Comparison of ENCODE assay signal across 9 cellular contexts in genomic region chr16:4114257-4115208, GRCh38. TPM values are rescaled to one million over a fixed set of nuclear protein-coding genes. Genes with fewer than 3 reads are reported as not detected.
DNase-seq lines count a peak whose midpoint lies in the region; ATAC-seq and TF ChIP-seq lines count a peak whose summit lies in the region.
"Had no signal": no experiment of that assay in that cellular context is flagged by ENCODE, and none has a peak within 500 bp of the region (broad histone marks: within the 10 kb centered on the region; RNA-seq: fewer than 3 reads in every experiment).

No MANE protein-coding gene starts in this region.

- H3K4me3 ChIP-seq in adipocyte (ENCODE audit: low read length): peak overlapping the region; percentile 84
- H3K4me3 ChIP-seq in left lung: peak overlapping the region; percentile 59 to 64
- peak overlapping the region; percentile 80 for H3K4me3 ChIP-seq in suprapubic skin

- H3K36me3 ChIP-seq in adipocyte (ENCODE audit: control insufficient read depth, insufficient read depth, low read length, severe bottlenecking) (no peaks in the 10 kb centered on the region), left lung (no peaks in the 10 kb centered on the region), suprapubic skin (no peaks in the 10 kb centered on the region)

- peak overlapping the region; percentile 76 for H3K4me3 Mint-ChIP-seq in T-helper 1 cell treated with Interleukin-12 subunit alpha and Interleukin-12 subunit beta and Interleukin-4 antibody, amounts not matched to agents 30 μg/mL and 1 μg/mL, for 36 hours

- peaks cover 20% of the 10 kb centered on the region for H3K36me3 Mint-ChIP-seq in T-helper 1 cell treated with Interleukin-12 subunit alpha and Interleukin-12 subunit beta and Interleukin-4 antibody, amounts not matched to agents 30 μg/mL and 1 μg/mL, for 36 hours (ENCODE audit: low read depth)

- ATAC-seq in left lung (no peak), GM21825 (IDR thresholded peaks at IDR 0.05; ENCODE audit: unreplicated experiment) (no peak), left lobe of liver (no peak)
- ATAC-seq: HCT116 had no signal

- H3K9me3 ChIP-seq in adipocyte (ENCODE audit: control insufficient read depth, low read length) (no peaks in the 10 kb centered on the region), left lung (no peaks in the 10 kb centered on the region), suprapubic skin (no peaks in the 10 kb centered on the region)

- no peak for TF ChIP-seq EP300 in suprapubic skin (IDR thresholded peaks at IDR 0.05)

- H3K27ac Mint-ChIP-seq in T-helper 1 cell treated with Interleukin-12 subunit alpha and Interleukin-12 subunit beta and Interleukin-4 antibody, amounts not matched to agents 30 μg/mL and 1 μg/mL, for 36 hours: peak overlapping the region; percentile 45

- peaks cover 38% of the 10 kb centered on the region for H3K4me1 ChIP-seq in adipocyte (ENCODE audit: control insufficient read depth, insufficient read depth, low read length)
- H3K4me1 ChIP-seq in left lung: peaks cover 34 to 59% of the 10 kb centered on the region in 2 donors
- peaks cover 55% of the 10 kb centered on the region for H3K4me1 ChIP-seq in suprapubic skin

- no peak for DNase-seq in T-helper 1 cell
- DNase-seq in adipocyte (ENCODE audit: low read depth): no peak
- DNase-seq in left lung: peak in 1 of 2 donors; percentile 79
- no peak for DNase-seq in suprapubic skin (ENCODE audit: low spot score in 2 of 2)
- no peak for DNase-seq in NCI-H2029 treated with DMSO at 0.1 percent for 48 hours (lab: John Stamatoyannopoulos, UW)
- no peak for DNase-seq in left lobe of liver (ENCODE audit: low spot score)

- H3K9ac ChIP-seq in adipocyte (ENCODE audit: low read length): peak overlapping the region; percentile 64

- no peak for TF ChIP-seq POLR2A in suprapubic skin (IDR thresholded peaks at IDR 0.05)

- H3K27ac ChIP-seq in left lung (peak overlapping the region in 1 of 2 donors; percentile 62), suprapubic skin (peak overlapping the region; percentile 71)

- TF ChIP-seq CTCF in left lung (IDR thresholded peaks at IDR 0.05) (no peak), suprapubic skin (IDR thresholded peaks at IDR 0.05) (no peak)

- no peaks in the 10 kb centered on the region for H3K9me3 Mint-ChIP-seq in T-helper 1 cell treated with Interleukin-12 subunit alpha and Interleukin-12 subunit beta and Interleukin-4 antibody, amounts not matched to agents 30 μg/mL and 1 μg/mL, for 36 hours

- 79% methylated on average over 44 of the region's 47 CpGs for WGBS in suprapubic skin

- intact Hi-C loops in left lung (cut with DNase I): no loop called here

- H3K27me3 ChIP-seq in adipocyte (replicated peaks; ENCODE audit: control insufficient read depth, insufficient read depth, low read length) (no peaks in the 10 kb centered on the region), left lung (peaks cover 0 to 12% of the 10 kb centered on the region in 2 donors), suprapubic skin (no peaks in the 10 kb centered on the region)

- H3K4me1 Mint-ChIP-seq in T-helper 1 cell treated with Interleukin-12 subunit alpha and Interleukin-12 subunit beta and Interleukin-4 antibody, amounts not matched to agents 30 μg/mL and 1 μg/mL, for 36 hours (ENCODE audit: low read depth): peaks cover 48% of the 10 kb centered on the region

- H3K27me3 Mint-ChIP-seq in T-helper 1 cell treated with Interleukin-12 subunit alpha and Interleukin-12 subunit beta and Interleukin-4 antibody, amounts not matched to agents 30 μg/mL and 1 μg/mL, for 36 hours (ENCODE audit: low read depth): peaks cover 18% of the 10 kb centered on the region

RNA-seq across cellular contexts. Expression of gene ADCY9, which starts 1.7 kb away (rescaled TPM):
- total RNA-seq in left lung (10 to 100 TPM; 39.7 to 61.1 TPM), suprapubic skin (10 to 100 TPM; 21.5 to 27.2 (median 26.4) TPM), left lobe of liver (25.4 TPM)
